In genomic region chr12:96211989-96212388, GRCh38 we compare ENCODE assay signal across 12 cellular contexts. TPM values are rescaled to one million over a fixed set of nuclear protein-coding genes. Genes with fewer than 3 reads are reported as not detected.
DNase-seq lines count a peak whose midpoint lies in the region; ATAC-seq and TF ChIP-seq lines count a peak whose summit lies in the region.
"Had no signal": no experiment of that assay in that cellular context is flagged by ENCODE, and none has a peak within 500 bp of the region (broad histone marks: within the 10 kb centered on the region; RNA-seq: fewer than 3 reads in every experiment).

No MANE protein-coding gene starts in this region.

- no TSS peak for BruUV-seq in A673 (replicated peaks; lab: Mats Ljungman, UMichigan)

- H3K4me3 Mint-ChIP-seq in activated T-helper 2 cell treated with anti-CD3 and anti-CD28 coated beads, Interferon-gamma antibody, Interleukin-2, Interleukin-4, amounts not matched to agents 10 μg/mL and 5 μg/mL and 100 μg/mL, durations not matched to agents 14 hours and 24 hours and 36 hours (ENCODE audit: low read depth), result peak overlapping the region; percentile 10

- intact Hi-C loops in A673 (cut with micrococcal nuclease; ENCODE audit: unreplicated experiment), result no loop called here
- intact Hi-C loops in activated T-helper 2 cell treated with anti-CD3 and anti-CD28 coated beads, Interferon-gamma antibody, Interleukin-2, Interleukin-4, amounts not matched to agents 10 μg/mL and 5 μg/mL and 100 μg/mL, durations not matched to agents 14 hours and 24 hours and 36 hours (cut with micrococcal nuclease), result loop anchor here (1.0 to 5.0 kb wide), 2 partner anchors 17 to 70 kb away; no protein-coding TSS in a partner anchor

- peak overlapping the region; percentile 36 for H3K27ac ChIP-seq in A673 (ENCODE audit: low read depth, low read length, poor library complexity, severe bottlenecking)
- H3K27ac ChIP-seq in GM23248, result peak overlapping the region; percentile 16
- H3K27ac ChIP-seq: neutrophil had no signal

- no peak overlapping the region for H3K4me2 ChIP-seq in GM23248 (ENCODE audit: unreplicated experiment)

- no peak overlapping the region for H2AFZ ChIP-seq in GM23248

- H3K4me1 ChIP-seq in A673 (ENCODE audit: insufficient read depth, low read length, poor library complexity, severe bottlenecking) (peaks cover 51% of the 10 kb centered on the region), GM23248 (ENCODE audit: insufficient read depth) (peaks cover 35% of the 10 kb centered on the region)

- POLR2A ChIA-PET in A673 (lab: Charles Lee; ENCODE audit: low non-redundant PET), result no interaction called here
- POLR2A ChIA-PET in GM10248 (lab: Yijun Ruan, JAX), result no interaction called here

- H3K9me3 ChIP-seq in A673 (ENCODE audit: low read depth, low read length, poor library complexity, severe bottlenecking), result no peaks in the 10 kb centered on the region
- no peaks in the 10 kb centered on the region for H3K9me3 ChIP-seq in GM23248 (ENCODE audit: low read depth)
- H3K9me3 ChIP-seq: neutrophil had no signal

- peaks cover 100% of the 10 kb centered on the region for H3K79me2 ChIP-seq in GM23248 (ENCODE audit: insufficient read depth)

- H3K36me3 ChIP-seq in A673 (ENCODE audit: insufficient read depth, low read length, poor library complexity, severe bottlenecking) (no peaks in the 10 kb centered on the region), GM23248 (ENCODE audit: low read depth) (no peaks in the 10 kb centered on the region)
- H3K36me3 ChIP-seq: neutrophil had no signal

- peaks cover 72% of the 10 kb centered on the region for H3K4me1 Mint-ChIP-seq in activated T-helper 2 cell treated with anti-CD3 and anti-CD28 coated beads, Interferon-gamma antibody, Interleukin-2, Interleukin-4, amounts not matched to agents 10 μg/mL and 5 μg/mL and 100 μg/mL, durations not matched to agents 14 hours and 24 hours and 36 hours (ENCODE audit: low read depth)

- H3K9ac ChIP-seq in GM23248, result 0 out of 2 replicates have a peak overlapping the region, but pooled peaks have one; percentile 10

- H3K27me3 ChIP-seq in A673 (replicated peaks; ENCODE audit: insufficient read depth, low read depth, low read length, poor library complexity) (no peaks in the 10 kb centered on the region), GM23248 (replicated peaks; ENCODE audit: insufficient read depth) (no peaks in the 10 kb centered on the region)
- H3K27me3 ChIP-seq: neutrophil had no signal

- H3K4me3 ChIP-seq in A673 (ENCODE audit: low read depth, low read length, poor library complexity, severe bottlenecking), result no peak overlapping the region
- no peak overlapping the region for H3K4me3 ChIP-seq in GM23248

- H3K27me3 Mint-ChIP-seq in activated T-helper 2 cell treated with anti-CD3 and anti-CD28 coated beads, Interferon-gamma antibody, Interleukin-2, Interleukin-4, amounts not matched to agents 10 μg/mL and 5 μg/mL and 100 μg/mL, durations not matched to agents 14 hours and 24 hours and 36 hours (ENCODE audit: low read depth), result no peaks in the 10 kb centered on the region

- WGBS in GM23248 (ENCODE audit: low coverage in 1 of 2, low lambda C conversion rate in 2 of 2, missing lambda C conversion rate in 2 of 2), 2 experiments, result 98 to 100% methylated on average over 3 of the region's 3 CpGs

- peaks cover 26% of the 10 kb centered on the region for H3K36me3 Mint-ChIP-seq in activated T-helper 2 cell treated with anti-CD3 and anti-CD28 coated beads, Interferon-gamma antibody, Interleukin-2, Interleukin-4, amounts not matched to agents 10 μg/mL and 5 μg/mL and 100 μg/mL, durations not matched to agents 14 hours and 24 hours and 36 hours (ENCODE audit: low read depth)

- DNase-seq in A673 (ENCODE audit: low spot score) (peak; percentile 24), GM23248 (no peak), medulla oblongata (ENCODE audit: extremely low spot score) (peak; percentile 43), GM10248 (ENCODE audit: extremely low spot score) (no peak), omental fat pad (ENCODE audit: low spot score) (no peak), NCI-H1092 treated with DMSO at 0.1 percent for 48 hours (lab: John Stamatoyannopoulos, UW) (no peak)
- no peak for DNase-seq in activated T-helper 2 cell treated with anti-CD3 and anti-CD28 coated beads, Interferon-gamma antibody, Interleukin-2, Interleukin-4, amounts not matched to agents 10 μg/mL and 5 μg/mL and 100 μg/mL, durations not matched to agents 14 hours and 24 hours and 36 hours (ENCODE audit: low spot score)
- DNase-seq: EL, NCI-H82 had no signal

- peak overlapping the region; percentile 48 for H3K27ac Mint-ChIP-seq in activated T-helper 2 cell treated with anti-CD3 and anti-CD28 coated beads, Interferon-gamma antibody, Interleukin-2, Interleukin-4, amounts not matched to agents 10 μg/mL and 5 μg/mL and 100 μg/mL, durations not matched to agents 14 hours and 24 hours and 36 hours

- in situ Hi-C loops in GM23248 (cut with MboI), result loop anchor here (5.0 to 25.0 kb wide), 2 partner anchors 145 to 300 kb away; no protein-coding TSS in a partner anchor

- peaks cover 35% of the 10 kb centered on the region for H3F3A ChIP-seq in GM23248 (ENCODE audit: insufficient read depth)

- no peaks in the 10 kb centered on the region for H3K9me3 Mint-ChIP-seq in activated T-helper 2 cell treated with anti-CD3 and anti-CD28 coated beads, Interferon-gamma antibody, Interleukin-2, Interleukin-4, amounts not matched to agents 10 μg/mL and 5 μg/mL and 100 μg/mL, durations not matched to agents 14 hours and 24 hours and 36 hours

- no peaks in the 10 kb centered on the region for H3K9me2 ChIP-seq in GM23248 (ENCODE audit: insufficient read depth)

- H4K20me1 ChIP-seq in GM23248 (ENCODE audit: insufficient read depth), result no peaks in the 10 kb centered on the region

- no peak for ATAC-seq in GM19452 (IDR thresholded peaks at IDR 0.05; ENCODE audit: unreplicated experiment)
- ATAC-seq in omental fat pad (ENCODE audit: low FRiP score), result no peak
- ATAC-seq: esophagus mucosa had no signal

- TF ChIP-seq CTCF in A673 (conservative IDR thresholded peaks at IDR 0.05; ENCODE audit: low read depth, low read length) (no peak), GM10248 (IDR thresholded peaks at IDR 0.05; ENCODE audit: control extremely low read depth, extremely low read depth, low read depth, missing control alignments) (no peak), omental fat pad (IDR thresholded peaks at IDR 0.05) (no peak)

- CTCF ChIA-PET in A673 (lab: Charles Lee), result no interaction called here
- CTCF ChIA-PET in GM10248 (lab: Yijun Ruan, JAX), result interaction anchor here (1.1 to 9.8 kb wide), 11 partner anchors 10 to 305 kb away, joined by 3 to 123 read pairs (median 5); partner anchors contain the start of genes CDK17 and CFAP54

RNA-seq across cellular contexts. Expression of gene ELK3, which starts 17.8 kb away (rescaled TPM):
- total RNA-seq in A673 (2021) (55.2 and 62.1 TPM in 2 replicates), omental fat pad (10 to 100 TPM; 22.4 to 69.7 (median 37.9) TPM)
- total RNA-seq in GM23248 (2014; rRNA removed; shearing (Covaris generic)), result 27.1 and 31.9 TPM in 2 replicates
- 48.9 and 51.9 TPM in 2 replicates for polyA plus RNA-seq in GM23248 (2016; fragmentation: Nextera tagmentation; extraction: Ambion mirVana)
- 37.0 and 39.7 TPM in 2 replicates for total RNA-seq in activated T-helper 2 cell treated with anti-CD3 and anti-CD28 coated beads, Interferon-gamma antibody, Interleukin-2, Interleukin-4, amounts not matched to agents 10 μg/mL and 5 μg/mL and 100 μg/mL, durations not matched to agents 14 hours and 24 hours and 36 hours

Comparison
In these comparisons a context has a peak if more than half of its experiments do, and no peak if none do; other contexts are left out.
1. DNase-seq: peak in A673 (single experiment) and medulla oblongata (single experiment); none in GM23248 (single experiment), activated T-helper 2 cell treated with anti-CD3 and anti-CD28 coated beads, Interferon-gamma antibody, Interleukin-2, Interleukin-4, amounts not matched to agents 10 μg/mL and 5 μg/mL and 100 μg/mL, durations not matched to agents 14 hours and 24 hours and 36 hours (single experiment), GM10248 (single experiment), omental fat pad (single experiment) and NCI-H1092 treated with DMSO at 0.1 percent for 48 hours (single experiment).